ENCODE assay signal across 1 cellular context in genomic region chr19:18396471-18397241, GRCh38.
TF ChIP-seq lines count a peak whose summit lies in the region.

No MANE protein-coding gene starts in this region.

TF ChIP-seq in HepG2, 621 proteins besides CTCF, POLR2A, EP300 and RAD21 (continued from another document and continues in another):
- no peak for TF ChIP-seq ATF6 (CRISPR knock-in tag; conservative IDR thresholded peaks at IDR 0.05)
- TF ChIP-seq, protein P1, sequence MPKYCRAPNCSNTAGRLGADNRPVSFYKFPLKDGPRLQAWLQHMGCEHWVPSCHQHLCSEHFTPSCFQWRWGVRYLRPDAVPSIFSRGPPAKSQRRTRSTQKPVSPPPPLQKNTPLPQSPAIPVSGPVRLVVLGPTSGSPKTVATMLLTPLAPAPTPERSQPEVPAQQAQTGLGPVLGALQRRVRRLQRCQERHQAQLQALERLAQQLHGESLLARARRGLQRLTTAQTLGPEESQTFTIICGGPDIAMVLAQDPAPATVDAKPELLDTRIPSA (CRISPR knock-in tag; IDR thresholded peaks at IDR 0.05; ENCODE audit: borderline replicate concordance): no peak
- no peak for TF ChIP-seq ATAD3A (CRISPR knock-in tag; IDR thresholded peaks at IDR 0.05)
- TF ChIP-seq ZNF484 (CRISPR knock-in tag; IDR thresholded peaks at IDR 0.05; ENCODE audit: borderline replicate concordance, low read depth): no peak
- no peak for TF ChIP-seq SP5 (CRISPR knock-in tag; IDR thresholded peaks at IDR 0.05; ENCODE audit: borderline replicate concordance, low read depth)
- TF ChIP-seq, protein P2, sequence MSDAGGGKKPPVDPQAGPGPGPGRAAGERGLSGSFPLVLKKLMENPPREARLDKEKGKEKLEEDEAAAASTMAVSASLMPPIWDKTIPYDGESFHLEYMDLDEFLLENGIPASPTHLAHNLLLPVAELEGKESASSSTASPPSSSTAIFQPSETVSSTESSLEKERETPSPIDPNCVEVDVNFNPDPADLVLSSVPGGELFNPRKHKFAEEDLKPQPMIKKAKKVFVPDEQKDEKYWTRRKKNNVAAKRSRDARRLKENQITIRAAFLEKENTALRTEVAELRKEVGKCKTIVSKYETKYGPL (CRISPR knock-in tag; IDR thresholded peaks at IDR 0.05): no peak
- no peak for TF ChIP-seq DMAP1 (CRISPR knock-in tag; IDR thresholded peaks at IDR 0.05)
- TF ChIP-seq ZFP62 (CRISPR knock-in tag; IDR thresholded peaks at IDR 0.05): no peak
- TF ChIP-seq, protein P3, sequence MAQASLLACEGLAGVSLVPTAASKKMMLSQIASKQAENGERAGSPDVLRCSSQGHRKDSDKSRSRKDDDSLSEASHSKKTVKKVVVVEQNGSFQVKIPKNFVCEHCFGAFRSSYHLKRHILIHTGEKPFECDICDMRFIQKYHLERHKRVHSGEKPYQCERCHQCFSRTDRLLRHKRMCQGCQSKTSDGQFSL (CRISPR knock-in tag; IDR thresholded peaks at IDR 0.05): no peak
- TF ChIP-seq ZBTB34 (CRISPR knock-in tag; IDR thresholded peaks at IDR 0.05): peak; percentile 73; the same call in 1 of the 2 replicates
- TF ChIP-seq ZNF883 (CRISPR knock-in tag; IDR thresholded peaks at IDR 0.05; ENCODE audit: not compliant biosample characterization): no peak
- no peak for TF ChIP-seq GLI4 (CRISPR knock-in tag; IDR thresholded peaks at IDR 0.05; ENCODE audit: borderline replicate concordance)
- TF ChIP-seq ZNF367 (CRISPR knock-in tag; IDR thresholded peaks at IDR 0.05; ENCODE audit: borderline replicate concordance): no peak
- TF ChIP-seq NFYB (CRISPR knock-in tag; IDR thresholded peaks at IDR 0.05): no peak
- TF ChIP-seq SAFB2 (CRISPR knock-in tag; IDR thresholded peaks at IDR 0.05; ENCODE audit: borderline replicate concordance, low read depth): no peak
- TF ChIP-seq ZNF552 (CRISPR knock-in tag; IDR thresholded peaks at IDR 0.05; ENCODE audit: borderline replicate concordance): peak; percentile 83; the same call in 1 of the 2 replicates
- TF ChIP-seq RBFOX2 (IDR thresholded peaks at IDR 0.05; ENCODE audit: low read depth, low read length): no peak
- TF ChIP-seq DDIT3 (CRISPR knock-in tag; IDR thresholded peaks at IDR 0.05): no peak
- TF ChIP-seq, protein P4, sequence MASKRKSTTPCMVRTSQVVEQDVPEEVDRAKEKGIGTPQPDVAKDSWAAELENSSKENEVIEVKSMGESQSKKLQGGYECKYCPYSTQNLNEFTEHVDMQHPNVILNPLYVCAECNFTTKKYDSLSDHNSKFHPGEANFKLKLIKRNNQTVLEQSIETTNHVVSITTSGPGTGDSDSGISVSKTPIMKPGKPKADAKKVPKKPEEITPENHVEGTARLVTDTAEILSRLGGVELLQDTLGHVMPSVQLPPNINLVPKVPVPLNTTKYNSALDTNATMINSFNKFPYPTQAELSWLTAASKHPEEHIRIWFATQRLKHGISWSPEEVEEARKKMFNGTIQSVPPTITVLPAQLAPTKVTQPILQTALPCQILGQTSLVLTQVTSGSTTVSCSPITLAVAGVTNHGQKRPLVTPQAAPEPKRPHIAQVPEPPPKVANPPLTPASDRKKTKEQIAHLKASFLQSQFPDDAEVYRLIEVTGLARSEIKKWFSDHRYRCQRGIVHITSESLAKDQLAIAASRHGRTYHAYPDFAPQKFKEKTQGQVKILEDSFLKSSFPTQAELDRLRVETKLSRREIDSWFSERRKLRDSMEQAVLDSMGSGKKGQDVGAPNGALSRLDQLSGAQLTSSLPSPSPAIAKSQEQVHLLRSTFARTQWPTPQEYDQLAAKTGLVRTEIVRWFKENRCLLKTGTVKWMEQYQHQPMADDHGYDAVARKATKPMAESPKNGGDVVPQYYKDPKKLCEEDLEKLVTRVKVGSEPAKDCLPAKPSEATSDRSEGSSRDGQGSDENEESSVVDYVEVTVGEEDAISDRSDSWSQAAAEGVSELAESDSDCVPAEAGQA (IDR thresholded peaks at IDR 0.05; ENCODE audit: low read depth): no peak
- TF ChIP-seq, protein P4 (CRISPR knock-in tag; IDR thresholded peaks at IDR 0.05; ENCODE audit: borderline replicate concordance): no peak
- no peak; the same call in 1 of the 2 replicates for TF ChIP-seq ZNF546 (CRISPR knock-in tag; conservative IDR thresholded peaks at IDR 0.05)
- TF ChIP-seq ZSCAN21 (CRISPR knock-in tag; IDR thresholded peaks at IDR 0.05; ENCODE audit: borderline replicate concordance): no peak; the same call in 1 of the 2 replicates
- no peak for TF ChIP-seq ZMYM4 (CRISPR knock-in tag; IDR thresholded peaks at IDR 0.05)
- TF ChIP-seq HNF4G (IDR thresholded peaks at IDR 0.05; ENCODE audit: borderline replicate concordance, low read depth, low read length): no peak
- TF ChIP-seq HNF4G (CRISPR knock-in tag; IDR thresholded peaks at IDR 0.05; ENCODE audit: borderline replicate concordance, low read depth): no peak
- no peak for TF ChIP-seq SRSF4 (IDR thresholded peaks at IDR 0.05; ENCODE audit: low read depth, low read length, poor library complexity, severe bottlenecking)
- no peak for TF ChIP-seq U2AF2 (IDR thresholded peaks at IDR 0.05; ENCODE audit: low read depth, low read length)
- TF ChIP-seq, protein P5, sequence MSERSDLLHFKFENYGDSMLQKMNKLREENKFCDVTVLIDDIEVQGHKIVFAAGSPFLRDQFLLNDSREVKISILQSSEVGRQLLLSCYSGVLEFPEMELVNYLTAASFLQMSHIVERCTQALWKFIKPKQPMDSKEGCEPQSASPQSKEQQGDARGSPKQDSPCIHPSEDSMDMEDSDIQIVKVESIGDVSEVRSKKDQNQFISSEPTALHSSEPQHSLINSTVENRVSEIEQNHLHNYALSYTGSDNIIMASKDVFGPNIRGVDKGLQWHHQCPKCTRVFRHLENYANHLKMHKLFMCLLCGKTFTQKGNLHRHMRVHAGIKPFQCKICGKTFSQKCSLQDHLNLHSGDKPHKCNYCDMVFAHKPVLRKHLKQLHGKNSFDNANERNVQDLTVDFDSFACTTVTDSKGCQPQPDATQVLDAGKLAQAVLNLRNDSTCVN (CRISPR knock-in tag; IDR thresholded peaks at IDR 0.05; ENCODE audit: borderline replicate concordance): no peak
- no peak for TF ChIP-seq SP2 (CRISPR knock-in tag; IDR thresholded peaks at IDR 0.05)
- TF ChIP-seq KLF6 (CRISPR knock-in tag; IDR thresholded peaks at IDR 0.05): no peak
- no peak for TF ChIP-seq CCAR2 (optimal IDR thresholded peaks at IDR 0.05; ENCODE audit: low read depth, low read length)
- TF ChIP-seq ZNF607 (CRISPR knock-in tag; IDR thresholded peaks at IDR 0.05; ENCODE audit: borderline replicate concordance): no peak
- TF ChIP-seq RXRB (CRISPR knock-in tag; IDR thresholded peaks at IDR 0.05; ENCODE audit: borderline replicate concordance): peak; percentile 43
- no peak for TF ChIP-seq THYN1 (CRISPR knock-in tag; IDR thresholded peaks at IDR 0.05; ENCODE audit: borderline replicate concordance, low read depth)
- no peak for TF ChIP-seq ZNF280D (CRISPR knock-in tag; IDR thresholded peaks at IDR 0.05)
- TF ChIP-seq FOSL2 (CRISPR knock-in tag; IDR thresholded peaks at IDR 0.05): no peak
- no peak for TF ChIP-seq ZNF775 (CRISPR knock-in tag; IDR thresholded peaks at IDR 0.05; ENCODE audit: borderline replicate concordance)
- no peak for TF ChIP-seq ZNF260 (CRISPR knock-in tag; IDR thresholded peaks at IDR 0.05; ENCODE audit: borderline replicate concordance, low read depth)
- TF ChIP-seq PHF21A (CRISPR knock-in tag; IDR thresholded peaks at IDR 0.05): no peak
- TF ChIP-seq, protein P6, sequence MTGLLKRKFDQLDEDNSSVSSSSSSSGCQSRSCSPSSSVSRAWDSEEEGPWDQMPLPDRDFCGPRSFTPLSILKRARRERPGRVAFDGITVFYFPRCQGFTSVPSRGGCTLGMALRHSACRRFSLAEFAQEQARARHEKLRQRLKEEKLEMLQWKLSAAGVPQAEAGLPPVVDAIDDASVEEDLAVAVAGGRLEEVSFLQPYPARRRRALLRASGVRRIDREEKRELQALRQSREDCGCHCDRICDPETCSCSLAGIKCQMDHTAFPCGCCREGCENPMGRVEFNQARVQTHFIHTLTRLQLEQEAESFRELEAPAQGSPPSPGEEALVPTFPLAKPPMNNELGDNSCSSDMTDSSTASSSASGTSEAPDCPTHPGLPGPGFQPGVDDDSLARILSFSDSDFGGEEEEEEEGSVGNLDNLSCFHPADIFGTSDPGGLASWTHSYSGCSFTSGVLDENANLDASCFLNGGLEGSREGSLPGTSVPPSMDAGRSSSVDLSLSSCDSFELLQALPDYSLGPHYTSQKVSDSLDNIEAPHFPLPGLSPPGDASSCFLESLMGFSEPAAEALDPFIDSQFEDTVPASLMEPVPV (CRISPR knock-in tag; IDR thresholded peaks at IDR 0.05): peak; percentile 73; the same call in 1 of the 2 replicates
- TF ChIP-seq ZSCAN29 (CRISPR knock-in tag; conservative IDR thresholded peaks at IDR 0.05): no peak; the same call in 1 of the 2 replicates
- TF ChIP-seq TBL1XR1 (IDR thresholded peaks at IDR 0.05; ENCODE audit: borderline replicate concordance, low read length, partially characterized antibody): no peak
- no peak for TF ChIP-seq ZEB1 (IDR thresholded peaks at IDR 0.05; ENCODE audit: insufficient replicate concordance, low read depth)
- no peak for TF ChIP-seq NCOR1 (IDR thresholded peaks at IDR 0.05; ENCODE audit: borderline replicate concordance, low read length)
- TF ChIP-seq, protein P7, sequence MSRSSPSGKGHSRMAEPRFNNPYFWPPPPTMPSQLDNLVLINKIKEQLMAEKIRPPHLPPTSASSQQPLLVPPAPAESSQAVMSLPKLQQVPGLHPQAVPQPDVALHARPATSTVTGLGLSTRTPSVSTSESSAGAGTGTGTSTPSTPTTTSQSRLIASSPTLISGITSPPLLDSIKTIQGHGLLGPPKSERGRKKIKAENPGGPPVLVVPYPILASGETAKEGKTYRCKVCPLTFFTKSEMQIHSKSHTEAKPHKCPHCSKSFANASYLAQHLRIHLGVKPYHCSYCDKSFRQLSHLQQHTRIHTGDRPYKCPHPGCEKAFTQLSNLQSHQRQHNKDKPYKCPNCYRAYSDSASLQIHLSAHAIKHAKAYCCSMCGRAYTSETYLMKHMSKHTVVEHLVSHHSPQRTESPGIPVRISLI (CRISPR knock-in tag; IDR thresholded peaks at IDR 0.05; ENCODE audit: borderline replicate concordance): 0 out of 2 replicates have a peak, but pooled peaks have one; percentile 36
- TF ChIP-seq MBD4 (IDR thresholded peaks at IDR 0.05; ENCODE audit: borderline replicate concordance, low read length): no peak
- no peak for TF ChIP-seq SIN3A (IDR thresholded peaks at IDR 0.05; ENCODE audit: borderline replicate concordance, low read depth, low read length)
